ENCODE assay signal across 1 cellular context in genomic region chr22:33272180-33272579, GRCh38.
TF ChIP-seq lines count a peak whose summit lies in the region.

No MANE protein-coding gene starts in this region.

TF ChIP-seq in HepG2, 621 proteins besides CTCF, POLR2A, EP300 and RAD21 (continued from another document and continues in another):
- TF ChIP-seq ZBTB2 (CRISPR knock-in tag; IDR thresholded peaks at IDR 0.05; ENCODE audit: low read depth) (no peak), ZFY (CRISPR knock-in tag; IDR thresholded peaks at IDR 0.05) (peak; percentile 39), ZNF609 (CRISPR knock-in tag; IDR thresholded peaks at IDR 0.05; ENCODE audit: borderline replicate concordance) (peak; percentile 82; the same call in 1 of the 2 replicates), SIX1 (CRISPR knock-in tag; IDR thresholded peaks at IDR 0.05; ENCODE audit: borderline replicate concordance) (peak; percentile 82; the same call in 1 of the 2 replicates), USF2 (IDR thresholded peaks at IDR 0.05; ENCODE audit: low read depth, low read length) (no peak), USF2 (CRISPR knock-in tag; IDR thresholded peaks at IDR 0.05; ENCODE audit: borderline replicate concordance) (no peak), SALL2 (CRISPR knock-in tag; IDR thresholded peaks at IDR 0.05) (peak; percentile 67; the same call in 1 of the 2 replicates), IKZF1 (IDR thresholded peaks at IDR 0.05) (no peak), TEAD3 (CRISPR knock-in tag; optimal IDR thresholded peaks at IDR 0.05; ENCODE audit: borderline replicate concordance) (peak; percentile 74), ZEB1 (IDR thresholded peaks at IDR 0.05; ENCODE audit: insufficient replicate concordance, low read depth) (no peak), ATRX (CRISPR knock-in tag; IDR thresholded peaks at IDR 0.05; ENCODE audit: borderline replicate concordance) (no peak), ZNF691 (CRISPR knock-in tag; IDR thresholded peaks at IDR 0.05; ENCODE audit: borderline replicate concordance, low read depth) (no peak), BRF2 (CRISPR knock-in tag; IDR thresholded peaks at IDR 0.05) (no peak), LCORL (IDR thresholded peaks at IDR 0.05) (0 out of 2 replicates have a peak, but pooled peaks have one; percentile 37), LCORL (CRISPR knock-in tag; IDR thresholded peaks at IDR 0.05) (peak; percentile 69; the same call in 1 of the 2 replicates), ZFP37 (CRISPR knock-in tag; IDR thresholded peaks at IDR 0.05; ENCODE audit: borderline replicate concordance) (no peak), ZNF614 (CRISPR knock-in tag; IDR thresholded peaks at IDR 0.05; ENCODE audit: borderline replicate concordance) (peak; percentile 61; the same call in 1 of the 2 replicates), PLRG1 (conservative IDR thresholded peaks at IDR 0.05) (no peak), MED13 (CRISPR knock-in tag; IDR thresholded peaks at IDR 0.05) (no peak), GFI1 (CRISPR knock-in tag; IDR thresholded peaks at IDR 0.05; ENCODE audit: borderline replicate concordance) (peak; percentile 91), YEATS2 (CRISPR knock-in tag; IDR thresholded peaks at IDR 0.05; ENCODE audit: borderline replicate concordance) (no peak), EHMT2 (IDR thresholded peaks at IDR 0.05; ENCODE audit: borderline replicate concordance, low read depth, low read length) (no peak; the same call in 1 of the 2 replicates), PRPF4 (IDR thresholded peaks at IDR 0.05; ENCODE audit: low read depth, low read length, poor library complexity, severe bottlenecking) (no peak), POLR2G (IDR thresholded peaks at IDR 0.05; ENCODE audit: low read depth, low read length) (no peak), JUND (CRISPR knock-in tag; IDR thresholded peaks at IDR 0.05) (no peak), CREB1 (IDR thresholded peaks at IDR 0.05) (no peak), CREB1 (CRISPR knock-in tag; IDR thresholded peaks at IDR 0.05) (peak; percentile 23; the same call in 1 of the 2 replicates), PRMT3 (CRISPR knock-in tag; IDR thresholded peaks at IDR 0.05; ENCODE audit: borderline replicate concordance, low read depth) (no peak), THAP8 (CRISPR knock-in tag; IDR thresholded peaks at IDR 0.05; ENCODE audit: borderline replicate concordance) (no peak), ZNF333 (CRISPR knock-in tag; IDR thresholded peaks at IDR 0.05; ENCODE audit: borderline replicate concordance) (no peak), ATF4 (CRISPR knock-in tag; IDR thresholded peaks at IDR 0.05) (no peak), ZNF616 (CRISPR knock-in tag; IDR thresholded peaks at IDR 0.05; ENCODE audit: low read depth) (no peak), SMARCC2 (IDR thresholded peaks at IDR 0.05) (no peak), MZF1 (CRISPR knock-in tag; IDR thresholded peaks at IDR 0.05; ENCODE audit: borderline replicate concordance) (no peak), AGO1 (IDR thresholded peaks at IDR 0.05; ENCODE audit: low read depth, low read length, poor library complexity, severe bottlenecking) (no peak), ISX (CRISPR knock-in tag; conservative IDR thresholded peaks at IDR 0.05) (no peak), HOXA3 (CRISPR knock-in tag; IDR thresholded peaks at IDR 0.05) (peak; percentile 64), TFE3 (CRISPR knock-in tag; IDR thresholded peaks at IDR 0.05) (no peak), IRX3 (CRISPR knock-in tag; IDR thresholded peaks at IDR 0.05; ENCODE audit: borderline replicate concordance, low read depth) (no peak), ELF1 (CRISPR knock-in tag; IDR thresholded peaks at IDR 0.05) (no peak), ZNF549 (CRISPR knock-in tag; IDR thresholded peaks at IDR 0.05) (no peak), HES4 (CRISPR knock-in tag; IDR thresholded peaks at IDR 0.05; ENCODE audit: borderline replicate concordance) (no peak), ZNF431 (CRISPR knock-in tag; IDR thresholded peaks at IDR 0.05; ENCODE audit: borderline replicate concordance, low read depth) (no peak), IKZF4 (CRISPR knock-in tag; IDR thresholded peaks at IDR 0.05; ENCODE audit: borderline replicate concordance, low read depth, not compliant biosample characterization) (no peak), MYPOP (CRISPR knock-in tag; IDR thresholded peaks at IDR 0.05) (0 out of 2 replicates have a peak, but pooled peaks have one; percentile 3), FOSL2 (CRISPR knock-in tag; IDR thresholded peaks at IDR 0.05) (peak; percentile 57), ZNF335 (CRISPR knock-in tag; IDR thresholded peaks at IDR 0.05) (no peak), ZNF781 (CRISPR knock-in tag; IDR thresholded peaks at IDR 0.05; ENCODE audit: borderline replicate concordance, not compliant biosample characterization) (no peak), ZNF709 (CRISPR knock-in tag; IDR thresholded peaks at IDR 0.05) (no peak), ZNF891 (CRISPR knock-in tag; IDR thresholded peaks at IDR 0.05) (no peak), DMAP1 (CRISPR knock-in tag; IDR thresholded peaks at IDR 0.05) (no peak), KMT2B (CRISPR knock-in tag; IDR thresholded peaks at IDR 0.05) (no peak), RARG (CRISPR knock-in tag; IDR thresholded peaks at IDR 0.05; ENCODE audit: low read depth) (no peak), MAZ (IDR thresholded peaks at IDR 0.05; ENCODE audit: borderline replicate concordance, low read depth, low read length) (no peak), MAZ (CRISPR knock-in tag; IDR thresholded peaks at IDR 0.05; ENCODE audit: low read depth) (no peak), ESRRA (CRISPR knock-in tag; IDR thresholded peaks at IDR 0.05; ENCODE audit: low read depth) (no peak), ZNF576 (CRISPR knock-in tag; IDR thresholded peaks at IDR 0.05) (no peak), STAT5B (CRISPR knock-in tag; IDR thresholded peaks at IDR 0.05) (no peak), CHD4 (IDR thresholded peaks at IDR 0.05; ENCODE audit: borderline replicate concordance, low read length) (no peak)
